1 cellular context compared by ENCODE assay signal in the genomic region with DNA sequence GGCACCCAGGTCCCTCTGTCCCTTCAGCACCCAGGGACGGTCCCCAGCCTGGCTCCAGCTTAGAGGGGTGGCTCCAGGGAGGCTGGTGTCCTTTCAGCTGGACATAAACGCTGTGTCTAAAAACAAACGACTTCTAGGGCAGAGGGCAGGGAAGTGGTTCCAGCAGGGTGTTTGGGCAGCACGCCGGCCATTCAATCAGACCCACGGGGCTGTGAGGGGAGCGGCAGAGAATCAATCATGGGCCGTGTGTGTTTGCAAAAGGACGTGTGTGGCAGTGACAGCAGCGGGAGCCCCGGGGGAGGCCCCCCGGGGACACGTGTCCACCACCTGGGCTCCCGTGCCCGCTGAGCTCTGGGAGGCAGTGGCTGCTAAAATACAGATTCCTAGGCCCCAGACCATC.
TF ChIP-seq lines count a peak whose summit lies in the region.

No MANE protein-coding gene starts in this region.

TF ChIP-seq in HepG2, 621 proteins besides CTCF, POLR2A, EP300 and RAD21 (continued from another document and continues in another):
- TF ChIP-seq, protein P1, sequence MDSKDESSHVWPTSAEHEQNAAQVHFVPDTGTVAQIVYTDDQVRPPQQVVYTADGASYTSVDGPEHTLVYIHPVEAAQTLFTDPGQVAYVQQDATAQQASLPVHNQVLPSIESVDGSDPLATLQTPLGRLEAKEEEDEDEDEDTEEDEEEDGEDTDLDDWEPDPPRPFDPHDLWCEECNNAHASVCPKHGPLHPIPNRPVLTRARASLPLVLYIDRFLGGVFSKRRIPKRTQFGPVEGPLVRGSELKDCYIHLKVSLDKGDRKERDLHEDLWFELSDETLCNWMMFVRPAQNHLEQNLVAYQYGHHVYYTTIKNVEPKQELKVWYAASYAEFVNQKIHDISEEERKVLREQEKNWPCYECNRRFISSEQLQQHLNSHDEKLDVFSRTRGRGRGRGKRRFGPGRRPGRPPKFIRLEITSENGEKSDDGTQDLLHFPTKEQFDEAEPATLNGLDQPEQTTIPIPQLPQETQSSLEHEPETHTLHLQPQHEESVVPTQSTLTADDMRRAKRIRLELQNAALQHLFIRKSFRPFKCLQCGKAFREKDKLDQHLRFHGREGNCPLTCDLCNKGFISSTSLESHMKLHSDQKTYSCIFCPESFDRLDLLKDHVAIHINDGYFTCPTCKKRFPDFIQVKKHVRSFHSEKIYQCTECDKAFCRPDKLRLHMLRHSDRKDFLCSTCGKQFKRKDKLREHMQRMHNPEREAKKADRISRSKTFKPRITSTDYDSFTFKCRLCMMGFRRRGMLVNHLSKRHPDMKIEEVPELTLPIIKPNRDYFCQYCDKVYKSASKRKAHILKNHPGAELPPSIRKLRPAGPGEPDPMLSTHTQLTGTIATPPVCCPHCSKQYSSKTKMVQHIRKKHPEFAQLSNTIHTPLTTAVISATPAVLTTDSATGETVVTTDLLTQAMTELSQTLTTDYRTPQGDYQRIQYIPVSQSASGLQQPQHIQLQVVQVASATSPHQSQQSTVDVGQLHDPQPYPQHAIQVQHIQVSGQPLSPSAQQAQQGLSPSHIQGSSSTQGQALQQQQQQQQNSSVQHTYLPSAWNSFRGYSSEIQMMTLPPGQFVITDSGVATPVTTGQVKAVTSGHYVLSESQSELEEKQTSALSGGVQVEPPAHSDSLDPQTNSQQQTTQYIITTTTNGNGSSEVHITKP (CRISPR knock-in tag; IDR thresholded peaks at IDR 0.05; ENCODE audit: low read depth) = no peak
- no peak for TF ChIP-seq SUZ12 (IDR thresholded peaks at IDR 0.05; ENCODE audit: low read depth, low read length)
- no peak for TF ChIP-seq CEBPG (CRISPR knock-in tag; IDR thresholded peaks at IDR 0.05)
- TF ChIP-seq, protein P2, sequence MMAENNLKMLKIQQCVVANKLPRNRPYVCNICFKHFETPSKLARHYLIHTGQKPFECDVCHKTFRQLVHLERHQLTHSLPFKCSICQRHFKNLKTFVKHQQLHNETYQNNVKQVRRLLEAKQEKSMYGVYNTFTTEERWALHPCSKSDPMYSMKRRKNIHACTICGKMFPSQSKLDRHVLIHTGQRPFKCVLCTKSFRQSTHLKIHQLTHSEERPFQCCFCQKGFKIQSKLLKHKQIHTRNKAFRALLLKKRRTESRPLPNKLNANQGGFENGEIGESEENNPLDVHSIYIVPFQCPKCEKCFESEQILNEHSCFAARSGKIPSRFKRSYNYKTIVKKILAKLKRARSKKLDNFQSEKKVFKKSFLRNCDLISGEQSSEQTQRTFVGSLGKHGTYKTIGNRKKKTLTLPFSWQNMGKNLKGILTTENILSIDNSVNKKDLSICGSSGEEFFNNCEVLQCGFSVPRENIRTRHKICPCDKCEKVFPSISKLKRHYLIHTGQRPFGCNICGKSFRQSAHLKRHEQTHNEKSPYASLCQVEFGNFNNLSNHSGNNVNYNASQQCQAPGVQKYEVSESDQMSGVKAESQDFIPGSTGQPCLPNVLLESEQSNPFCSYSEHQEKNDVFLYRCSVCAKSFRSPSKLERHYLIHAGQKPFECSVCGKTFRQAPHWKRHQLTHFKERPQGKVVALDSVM (CRISPR knock-in tag; IDR thresholded peaks at IDR 0.05) = no peak
- TF ChIP-seq ZNF543 (CRISPR knock-in tag; IDR thresholded peaks at IDR 0.05) = peak; percentile 37; the same call in 1 of the 2 replicates
- TF ChIP-seq BHLHE40 (IDR thresholded peaks at IDR 0.05; ENCODE audit: low read length) = peak; percentile 54
- TF ChIP-seq, protein P3, sequence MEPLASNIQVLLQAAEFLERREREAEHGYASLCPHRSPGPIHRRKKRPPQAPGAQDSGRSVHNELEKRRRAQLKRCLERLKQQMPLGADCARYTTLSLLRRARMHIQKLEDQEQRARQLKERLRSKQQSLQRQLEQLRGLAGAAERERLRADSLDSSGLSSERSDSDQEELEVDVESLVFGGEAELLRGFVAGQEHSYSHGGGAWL (CRISPR knock-in tag; IDR thresholded peaks at IDR 0.05) = no peak
- no peak for TF ChIP-seq MTA3 (CRISPR knock-in tag; IDR thresholded peaks at IDR 0.05)
- no peak for TF ChIP-seq HMG20A (CRISPR knock-in tag; IDR thresholded peaks at IDR 0.05; ENCODE audit: borderline replicate concordance)
- TF ChIP-seq, protein P4, sequence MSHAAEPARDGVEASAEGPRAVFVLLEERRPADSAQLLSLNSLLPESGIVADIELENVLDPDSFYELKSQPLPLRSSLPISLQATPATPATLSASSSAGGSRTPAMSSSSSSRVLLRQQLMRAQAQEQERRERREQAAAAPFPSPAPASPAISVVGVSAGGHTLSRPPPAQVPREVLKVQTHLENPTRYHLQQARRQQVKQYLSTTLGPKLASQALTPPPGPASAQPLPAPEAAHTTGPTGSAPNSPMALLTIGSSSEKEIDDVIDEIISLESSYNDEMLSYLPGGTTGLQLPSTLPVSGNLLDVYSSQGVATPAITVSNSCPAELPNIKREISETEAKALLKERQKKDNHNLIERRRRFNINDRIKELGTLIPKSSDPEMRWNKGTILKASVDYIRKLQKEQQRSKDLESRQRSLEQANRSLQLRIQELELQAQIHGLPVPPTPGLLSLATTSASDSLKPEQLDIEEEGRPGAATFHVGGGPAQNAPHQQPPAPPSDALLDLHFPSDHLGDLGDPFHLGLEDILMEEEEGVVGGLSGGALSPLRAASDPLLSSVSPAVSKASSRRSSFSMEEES (CRISPR knock-in tag; IDR thresholded peaks at IDR 0.05) = no peak
- no peak for TF ChIP-seq STAT5B (CRISPR knock-in tag; IDR thresholded peaks at IDR 0.05)
- TF ChIP-seq, protein P5, sequence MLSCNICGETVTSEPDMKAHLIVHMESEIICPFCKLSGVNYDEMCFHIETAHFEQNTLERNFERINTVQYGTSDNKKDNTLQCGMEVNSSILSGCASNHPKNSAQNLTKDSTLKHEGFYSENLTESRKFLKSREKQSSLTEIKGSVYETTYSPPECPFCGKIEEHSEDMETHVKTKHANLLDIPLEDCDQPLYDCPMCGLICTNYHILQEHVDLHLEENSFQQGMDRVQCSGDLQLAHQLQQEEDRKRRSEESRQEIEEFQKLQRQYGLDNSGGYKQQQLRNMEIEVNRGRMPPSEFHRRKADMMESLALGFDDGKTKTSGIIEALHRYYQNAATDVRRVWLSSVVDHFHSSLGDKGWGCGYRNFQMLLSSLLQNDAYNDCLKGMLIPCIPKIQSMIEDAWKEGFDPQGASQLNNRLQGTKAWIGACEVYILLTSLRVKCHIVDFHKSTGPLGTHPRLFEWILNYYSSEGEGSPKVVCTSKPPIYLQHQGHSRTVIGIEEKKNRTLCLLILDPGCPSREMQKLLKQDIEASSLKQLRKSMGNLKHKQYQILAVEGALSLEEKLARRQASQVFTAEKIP (CRISPR knock-in tag; IDR thresholded peaks at IDR 0.05; ENCODE audit: borderline replicate concordance) = no peak
- TF ChIP-seq KDM5B (CRISPR knock-in tag; IDR thresholded peaks at IDR 0.05; ENCODE audit: borderline replicate concordance) = no peak
- TF ChIP-seq TBL1XR1 (IDR thresholded peaks at IDR 0.05; ENCODE audit: borderline replicate concordance, low read length, partially characterized antibody) = no peak
- no peak for TF ChIP-seq MYC (CRISPR knock-in tag; IDR thresholded peaks at IDR 0.05; ENCODE audit: borderline replicate concordance)
- peak; percentile 29; the same call in 1 of the 2 replicates for TF ChIP-seq SALL1 (CRISPR knock-in tag; IDR thresholded peaks at IDR 0.05)
- no peak for TF ChIP-seq SNAPC2 (CRISPR knock-in tag; IDR thresholded peaks at IDR 0.05)
- TF ChIP-seq, protein P6, sequence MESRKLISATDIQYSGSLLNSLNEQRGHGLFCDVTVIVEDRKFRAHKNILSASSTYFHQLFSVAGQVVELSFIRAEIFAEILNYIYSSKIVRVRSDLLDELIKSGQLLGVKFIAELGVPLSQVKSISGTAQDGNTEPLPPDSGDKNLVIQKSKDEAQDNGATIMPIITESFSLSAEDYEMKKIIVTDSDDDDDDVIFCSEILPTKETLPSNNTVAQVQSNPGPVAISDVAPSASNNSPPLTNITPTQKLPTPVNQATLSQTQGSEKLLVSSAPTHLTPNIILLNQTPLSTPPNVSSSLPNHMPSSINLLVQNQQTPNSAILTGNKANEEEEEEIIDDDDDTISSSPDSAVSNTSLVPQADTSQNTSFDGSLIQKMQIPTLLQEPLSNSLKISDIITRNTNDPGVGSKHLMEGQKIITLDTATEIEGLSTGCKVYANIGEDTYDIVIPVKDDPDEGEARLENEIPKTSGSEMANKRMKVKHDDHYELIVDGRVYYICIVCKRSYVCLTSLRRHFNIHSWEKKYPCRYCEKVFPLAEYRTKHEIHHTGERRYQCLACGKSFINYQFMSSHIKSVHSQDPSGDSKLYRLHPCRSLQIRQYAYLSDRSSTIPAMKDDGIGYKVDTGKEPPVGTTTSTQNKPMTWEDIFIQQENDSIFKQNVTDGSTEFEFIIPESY (CRISPR knock-in tag; IDR thresholded peaks at IDR 0.05) = no peak
- TF ChIP-seq KDM1A (CRISPR knock-in tag; IDR thresholded peaks at IDR 0.05) = no peak
- no peak for TF ChIP-seq ZNF713 (CRISPR knock-in tag; IDR thresholded peaks at IDR 0.05)
- TF ChIP-seq, protein P7, sequence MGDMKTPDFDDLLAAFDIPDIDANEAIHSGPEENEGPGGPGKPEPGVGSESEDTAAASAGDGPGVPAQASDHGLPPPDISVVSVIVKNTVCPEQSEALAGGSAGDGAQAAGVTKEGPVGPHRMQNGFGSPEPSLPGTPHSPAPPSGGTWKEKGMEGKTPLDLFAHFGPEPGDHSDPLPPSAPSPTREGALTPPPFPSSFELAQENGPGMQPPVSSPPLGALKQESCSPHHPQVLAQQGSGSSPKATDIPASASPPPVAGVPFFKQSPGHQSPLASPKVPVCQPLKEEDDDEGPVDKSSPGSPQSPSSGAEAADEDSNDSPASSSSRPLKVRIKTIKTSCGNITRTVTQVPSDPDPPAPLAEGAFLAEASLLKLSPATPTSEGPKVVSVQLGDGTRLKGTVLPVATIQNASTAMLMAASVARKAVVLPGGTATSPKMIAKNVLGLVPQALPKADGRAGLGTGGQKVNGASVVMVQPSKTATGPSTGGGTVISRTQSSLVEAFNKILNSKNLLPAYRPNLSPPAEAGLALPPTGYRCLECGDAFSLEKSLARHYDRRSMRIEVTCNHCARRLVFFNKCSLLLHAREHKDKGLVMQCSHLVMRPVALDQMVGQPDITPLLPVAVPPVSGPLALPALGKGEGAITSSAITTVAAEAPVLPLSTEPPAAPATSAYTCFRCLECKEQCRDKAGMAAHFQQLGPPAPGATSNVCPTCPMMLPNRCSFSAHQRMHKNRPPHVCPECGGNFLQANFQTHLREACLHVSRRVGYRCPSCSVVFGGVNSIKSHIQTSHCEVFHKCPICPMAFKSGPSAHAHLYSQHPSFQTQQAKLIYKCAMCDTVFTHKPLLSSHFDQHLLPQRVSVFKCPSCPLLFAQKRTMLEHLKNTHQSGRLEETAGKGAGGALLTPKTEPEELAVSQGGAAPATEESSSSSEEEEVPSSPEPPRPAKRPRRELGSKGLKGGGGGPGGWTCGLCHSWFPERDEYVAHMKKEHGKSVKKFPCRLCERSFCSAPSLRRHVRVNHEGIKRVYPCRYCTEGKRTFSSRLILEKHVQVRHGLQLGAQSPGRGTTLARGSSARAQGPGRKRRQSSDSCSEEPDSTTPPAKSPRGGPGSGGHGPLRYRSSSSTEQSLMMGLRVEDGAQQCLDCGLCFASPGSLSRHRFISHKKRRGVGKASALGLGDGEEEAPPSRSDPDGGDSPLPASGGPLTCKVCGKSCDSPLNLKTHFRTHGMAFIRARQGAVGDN (CRISPR knock-in tag; IDR thresholded peaks at IDR 0.05) = peak; percentile 61
- TF ChIP-seq HDAC1 (CRISPR knock-in tag; IDR thresholded peaks at IDR 0.05) = 0 out of 2 replicates have a peak, but pooled peaks have one; percentile 50
- TF ChIP-seq, protein P8, sequence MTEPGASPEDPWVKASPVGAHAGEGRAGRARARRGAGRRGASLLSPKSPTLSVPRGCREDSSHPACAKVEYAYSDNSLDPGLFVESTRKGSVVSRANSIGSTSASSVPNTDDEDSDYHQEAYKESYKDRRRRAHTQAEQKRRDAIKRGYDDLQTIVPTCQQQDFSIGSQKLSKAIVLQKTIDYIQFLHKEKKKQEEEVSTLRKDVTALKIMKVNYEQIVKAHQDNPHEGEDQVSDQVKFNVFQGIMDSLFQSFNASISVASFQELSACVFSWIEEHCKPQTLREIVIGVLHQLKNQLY (CRISPR knock-in tag; IDR thresholded peaks at IDR 0.05) = 0 out of 2 replicates have a peak, but pooled peaks have one; percentile 19
- TF ChIP-seq, protein P9, sequence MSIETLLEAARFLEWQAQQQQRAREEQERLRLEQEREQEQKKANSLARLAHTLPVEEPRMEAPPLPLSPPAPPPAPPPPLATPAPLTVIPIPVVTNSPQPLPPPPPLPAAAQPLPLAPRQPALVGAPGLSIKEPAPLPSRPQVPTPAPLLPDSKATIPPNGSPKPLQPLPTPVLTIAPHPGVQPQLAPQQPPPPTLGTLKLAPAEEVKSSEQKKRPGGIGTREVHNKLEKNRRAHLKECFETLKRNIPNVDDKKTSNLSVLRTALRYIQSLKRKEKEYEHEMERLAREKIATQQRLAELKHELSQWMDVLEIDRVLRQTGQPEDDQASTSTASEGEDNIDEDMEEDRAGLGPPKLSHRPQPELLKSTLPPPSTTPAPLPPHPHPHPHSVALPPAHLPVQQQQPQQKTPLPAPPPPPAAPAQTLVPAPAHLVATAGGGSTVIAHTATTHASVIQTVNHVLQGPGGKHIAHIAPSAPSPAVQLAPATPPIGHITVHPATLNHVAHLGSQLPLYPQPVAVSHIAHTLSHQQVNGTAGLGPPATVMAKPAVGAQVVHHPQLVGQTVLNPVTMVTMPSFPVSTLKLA (IDR thresholded peaks at IDR 0.05) = 0 out of 2 replicates have a peak, but pooled peaks have one; percentile 17
- TF ChIP-seq NONO (IDR thresholded peaks at IDR 0.05) = no peak
- TF ChIP-seq NONO (CRISPR knock-in tag; conservative IDR thresholded peaks at IDR 0.05) = no peak
- no peak for TF ChIP-seq ZNF180 (CRISPR knock-in tag; IDR thresholded peaks at IDR 0.05; ENCODE audit: borderline replicate concordance, low read depth)
- no peak for TF ChIP-seq AHR (CRISPR knock-in tag; IDR thresholded peaks at IDR 0.05)
- no peak for TF ChIP-seq NKX3-1 (CRISPR knock-in tag; IDR thresholded peaks at IDR 0.05)
- TF ChIP-seq SRY (CRISPR knock-in tag; IDR thresholded peaks at IDR 0.05) = no peak
- TF ChIP-seq ZNF75D (CRISPR knock-in tag; IDR thresholded peaks at IDR 0.05; ENCODE audit: borderline replicate concordance) = no peak
- peak; percentile 26; the same call in 1 of the 2 replicates for TF ChIP-seq SAP130 (CRISPR knock-in tag; IDR thresholded peaks at IDR 0.05; ENCODE audit: low read depth)
- no peak for TF ChIP-seq PCBP1 (IDR thresholded peaks at IDR 0.05; ENCODE audit: borderline replicate concordance, low read depth, low read length)
- TF ChIP-seq ZNF776 (CRISPR knock-in tag; IDR thresholded peaks at IDR 0.05) = no peak
- TF ChIP-seq, protein P10, sequence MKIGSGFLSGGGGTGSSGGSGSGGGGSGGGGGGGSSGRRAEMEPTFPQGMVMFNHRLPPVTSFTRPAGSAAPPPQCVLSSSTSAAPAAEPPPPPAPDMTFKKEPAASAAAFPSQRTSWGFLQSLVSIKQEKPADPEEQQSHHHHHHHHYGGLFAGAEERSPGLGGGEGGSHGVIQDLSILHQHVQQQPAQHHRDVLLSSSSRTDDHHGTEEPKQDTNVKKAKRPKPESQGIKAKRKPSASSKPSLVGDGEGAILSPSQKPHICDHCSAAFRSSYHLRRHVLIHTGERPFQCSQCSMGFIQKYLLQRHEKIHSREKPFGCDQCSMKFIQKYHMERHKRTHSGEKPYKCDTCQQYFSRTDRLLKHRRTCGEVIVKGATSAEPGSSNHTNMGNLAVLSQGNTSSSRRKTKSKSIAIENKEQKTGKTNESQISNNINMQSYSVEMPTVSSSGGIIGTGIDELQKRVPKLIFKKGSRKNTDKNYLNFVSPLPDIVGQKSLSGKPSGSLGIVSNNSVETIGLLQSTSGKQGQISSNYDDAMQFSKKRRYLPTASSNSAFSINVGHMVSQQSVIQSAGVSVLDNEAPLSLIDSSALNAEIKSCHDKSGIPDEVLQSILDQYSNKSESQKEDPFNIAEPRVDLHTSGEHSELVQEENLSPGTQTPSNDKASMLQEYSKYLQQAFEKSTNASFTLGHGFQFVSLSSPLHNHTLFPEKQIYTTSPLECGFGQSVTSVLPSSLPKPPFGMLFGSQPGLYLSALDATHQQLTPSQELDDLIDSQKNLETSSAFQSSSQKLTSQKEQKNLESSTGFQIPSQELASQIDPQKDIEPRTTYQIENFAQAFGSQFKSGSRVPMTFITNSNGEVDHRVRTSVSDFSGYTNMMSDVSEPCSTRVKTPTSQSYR (CRISPR knock-in tag; IDR thresholded peaks at IDR 0.05; ENCODE audit: borderline replicate concordance) = no peak
- TF ChIP-seq ZNF34 (CRISPR knock-in tag; IDR thresholded peaks at IDR 0.05; ENCODE audit: borderline replicate concordance) = no peak
